In genomic region chr2:96336104-96336775, GRCh38 we compare ENCODE assay signal across 8 cellular contexts. TPM values are rescaled to one million over a fixed set of nuclear protein-coding genes. Genes with fewer than 3 reads are reported as not detected.
DNase-seq lines count a peak whose midpoint lies in the region; ATAC-seq and TF ChIP-seq lines count a peak whose summit lies in the region.

No MANE protein-coding gene starts in this region.

- peak overlapping the region; percentile 85 to 93 for H3K4me3 Mint-ChIP-seq in H9
- peak overlapping the region; percentile 94 for H3K4me3 Mint-ChIP-seq in activated CD4-positive, alpha-beta memory T cell treated with anti-CD3 and anti-CD28 coated beads for 36 hours

- no peak overlapping the region for H3K18ac ChIP-seq in H9 (ENCODE audit: insufficient read length, low read depth, low read length)

- peaks cover 14% of the 10 kb centered on the region; the same call in 1 of the 2 replicates for H3K79me2 ChIP-seq in H9 (ENCODE audit: insufficient read depth, low read length)

- no peaks in the 10 kb centered on the region for H3K4me1 ChIP-seq in H9 (ENCODE audit: insufficient read depth, low read length)
- H3K4me1 ChIP-seq in uterus = no peaks in the 10 kb centered on the region

- no peaks in the 10 kb centered on the region for H3K79me1 ChIP-seq in H9 (ENCODE audit: insufficient read depth, low read depth, low read length, poor library complexity, severe bottlenecking)

- POLR2A ChIA-PET in BJ (lab: Charles Lee) = no interaction called here
- POLR2A ChIA-PET in activated CD4-positive, alpha-beta memory T cell treated with anti-CD3 and anti-CD28 coated beads for 36 hours (lab: Charles Lee) = interaction anchor here (0.9 to 5.4 kb wide), 6 partner anchors 9 to 34 kb away, joined by 3 to 70 read pairs (median 4); partner anchors contain the start of genes ITPRIPL1 and SNRNP200

- intact Hi-C loops in activated CD4-positive, alpha-beta memory T cell treated with anti-CD3 and anti-CD28 coated beads for 36 hours (cut with micrococcal nuclease) = loop anchor here (1.0 kb wide), 1 partner anchor 15 kb away; no protein-coding TSS in a partner anchor
- intact Hi-C loops in uterus (cut with DNase I; ENCODE audit: low total_unique reads) = no loop called here

- H3K27ac ChIP-seq in H9 (ENCODE audit: insufficient read length, low read depth, low read length) = no peak overlapping the region
- H3K27ac ChIP-seq in uterus = peak overlapping the region; percentile 92 to 96

- no peak overlapping the region for H4K8ac ChIP-seq in H9 (replicated peaks; ENCODE audit: insufficient read length, low read depth, low read length)

- peak overlapping the region; percentile 85 for H3K9ac ChIP-seq in H9 (ENCODE audit: extremely low read depth, insufficient read length, low read length)

- no CpG with 5 or more reads among the region's 15 CpGs for WGBS in H9 (ENCODE audit: extremely low coverage, insufficient read length, low lambda C conversion rate)

- CTCF ChIA-PET in BJ (lab: Yijun Ruan, JAX) = interaction anchor here (0.9 to 1.4 kb wide), 3 partner anchors 9 to 22 kb away, joined by 3 to 5 read pairs (median 4); no protein-coding TSS in a partner anchor
- CTCF ChIA-PET in activated CD4-positive, alpha-beta memory T cell treated with anti-CD3 and anti-CD28 coated beads for 36 hours (lab: Charles Lee) = interaction anchor here (0.6 to 1.4 kb wide), 8 partner anchors 9 to 220 kb away, joined by 3 to 5 read pairs (median 4); partner anchors contain the start of genes ASTL and ITPRIPL1

- no peak overlapping the region for H3K4ac ChIP-seq in H9 (ENCODE audit: low read depth, low read length)

- H3K23me2 ChIP-seq in H9 (ENCODE audit: insufficient read length, low read depth, low read length, poor library complexity, severe bottlenecking) = peaks cover 6% of the 10 kb centered on the region

- peaks cover 14 to 18% of the 10 kb centered on the region in 2 experiments for H3K4me1 Mint-ChIP-seq in H9
- peaks cover 51% of the 10 kb centered on the region for H3K4me1 Mint-ChIP-seq in activated CD4-positive, alpha-beta memory T cell treated with anti-CD3 and anti-CD28 coated beads for 36 hours (ENCODE audit: low read depth)

- no peak for ATAC-seq in GM21390 (IDR thresholded peaks at IDR 0.05; ENCODE audit: unreplicated experiment)

- H4K5ac ChIP-seq in H9 (ENCODE audit: insufficient read length, low read depth, low read length) = no peak overlapping the region

- TF ChIP-seq CTCF in BJ (IDR thresholded peaks at IDR 0.05; ENCODE audit: insufficient read depth, low read depth, low read length) = no peak
- TF ChIP-seq CTCF in H9 (conservative IDR thresholded peaks at IDR 0.05) = no peak
- no peak for TF ChIP-seq CTCF in uterus (IDR thresholded peaks at IDR 0.05)

- no peak overlapping the region for H3K56ac ChIP-seq in H9 (ENCODE audit: insufficient read length, low read depth, low read length)

- no peak overlapping the region for H2AK5ac ChIP-seq in H9 (ENCODE audit: insufficient read length, low read length)

- H4K20me1 ChIP-seq in H9 (ENCODE audit: control insufficient read depth, insufficient read depth, insufficient read length) = no peaks in the 10 kb centered on the region

- no peaks in the 10 kb centered on the region for H3K27me3 Mint-ChIP-seq in H9 (ENCODE audit: low read depth)
- no peaks in the 10 kb centered on the region for H3K27me3 Mint-ChIP-seq in activated CD4-positive, alpha-beta memory T cell treated with anti-CD3 and anti-CD28 coated beads for 36 hours

- no peak overlapping the region for H2BK120ac ChIP-seq in H9 (ENCODE audit: low read depth, low read length, poor library complexity, severe bottlenecking)

- H3K27ac Mint-ChIP-seq in H9 = peak overlapping the region; percentile 24 to 96 (median 80); a peak in 5 of 7 replicates
- H3K27ac Mint-ChIP-seq in activated CD4-positive, alpha-beta memory T cell treated with anti-CD3 and anti-CD28 coated beads for 36 hours = peak overlapping the region; percentile 84

- peak overlapping the region; percentile 90 for H3K4me2 ChIP-seq in H9 (ENCODE audit: insufficient read depth, insufficient read length, low read length)

- no peak overlapping the region for H3T11ph ChIP-seq in H9 (ENCODE audit: low read length)

- H3K4me3 ChIP-seq in BJ (ENCODE audit: low read depth, low read length) (peak overlapping the region; percentile 88), uterus (peak overlapping the region; percentile 78 to 90)

- H3K23ac ChIP-seq in H9 (ENCODE audit: insufficient read length, low read depth, low read length) = no peak overlapping the region

- H2BK5ac ChIP-seq in H9 (ENCODE audit: insufficient read length, low read length) = no peak overlapping the region

- no peak overlapping the region for H2BK20ac ChIP-seq in H9 (ENCODE audit: low read depth, low read length, poor library complexity, severe bottlenecking)

- no peaks in the 10 kb centered on the region for H3K9me3 Mint-ChIP-seq in H9
- no peaks in the 10 kb centered on the region for H3K9me3 Mint-ChIP-seq in activated CD4-positive, alpha-beta memory T cell treated with anti-CD3 and anti-CD28 coated beads for 36 hours

- H3K27me3 ChIP-seq in BJ (ENCODE audit: control insufficient read depth, insufficient read depth, low read length) (no peaks in the 10 kb centered on the region), H9 (ENCODE audit: insufficient read depth, low read length) (no peaks in the 10 kb centered on the region), uterus (no peaks in the 10 kb centered on the region)

- no peak overlapping the region for H2BK12ac ChIP-seq in H9 (ENCODE audit: insufficient read length, low read depth, low read length)

- H3K36me3 ChIP-seq in BJ (ENCODE audit: control insufficient read depth, insufficient read depth, low read length) = no peaks in the 10 kb centered on the region
- H3K36me3 ChIP-seq in uterus = no peaks in the 10 kb centered on the region

- no peak for DNase-seq in BJ (ENCODE audit: low read depth)
- DNase-seq in H9 = no peak
- DNase-seq in activated CD4-positive, alpha-beta memory T cell treated with anti-CD3 and anti-CD28 coated beads for 36 hours = no peak
- peak; percentile 20 for DNase-seq in left kidney (ENCODE audit: low read depth, low spot score)
- DNase-seq in uterus = no peak
- no peak for DNase-seq in DMS79 treated with DMSO at 0.1 percent for 48 hours (lab: John Stamatoyannopoulos, UW)
- DNase-seq in NCI-H524 treated with DMSO at 0.1 percent for 48 hours (lab: John Stamatoyannopoulos, UW) = no peak

- H3K14ac ChIP-seq in H9 (ENCODE audit: insufficient read depth, low read length) = peak overlapping the region; percentile 20; the same call in 1 of the 2 replicates

- no peak for TF ChIP-seq POLR2A in uterus (IDR thresholded peaks at IDR 0.05)

- H2AFZ ChIP-seq in H9 (ENCODE audit: low read length) = no peak overlapping the region

- no peaks in the 10 kb centered on the region for H3K9me3 ChIP-seq in H9 (ENCODE audit: control insufficient read depth, low read depth, low read length)
- H3K9me3 ChIP-seq in uterus = no peaks in the 10 kb centered on the region

- H3K36me3 Mint-ChIP-seq in H9 (ENCODE audit: insufficient read depth in 1 of 3, low read depth in 3 of 3) = peaks cover 11 to 21% (median 18%) of the 10 kb centered on the region in 3 experiments
- H3K36me3 Mint-ChIP-seq in activated CD4-positive, alpha-beta memory T cell treated with anti-CD3 and anti-CD28 coated beads for 36 hours = peaks cover 28% of the 10 kb centered on the region

- H2BK15ac ChIP-seq in H9 (ENCODE audit: low read depth, low read length) = no peak overlapping the region

- no peak overlapping the region for H4K91ac ChIP-seq in H9 (ENCODE audit: insufficient read length, low read depth, low read length)

RNA-seq across cellular contexts. Expression of gene NCAPH, which starts 0.7 kb away (rescaled TPM):
- polyA plus RNA-seq in BJ (2011; rRNA removed) = 13.7 and 16.9 TPM in 2 replicates
- polyA minus RNA-seq in BJ (2011; rRNA and poly(A)+ RNA removed) = 12.8 and 18.1 TPM in 2 replicates
- total RNA-seq in H9 (2021) = 52.9 and 55.8 TPM in 2 replicates
- total RNA-seq in activated CD4-positive, alpha-beta memory T cell treated with anti-CD3 and anti-CD28 coated beads for 36 hours = 10 to 100 TPM; 96.9 to 98.8 TPM
- 1 to 10 TPM in 1 of 4 donors, under 1 TPM in 1, not detected in 2; 0.82 to 9.7 TPM for total RNA-seq in uterus

RNA-seq across cellular contexts. Expression of gene ITPRIPL1, which starts 11.1 kb away (rescaled TPM):
- 0.52 and 0.59 TPM in 2 replicates for polyA plus RNA-seq in BJ (2011; rRNA removed)
- polyA minus RNA-seq in BJ (2011; rRNA and poly(A)+ RNA removed) = 0.71 and 0.72 TPM in 2 replicates
- total RNA-seq in H9 (2021) = 16.1 and 16.3 TPM in 2 replicates
- 10 to 100 TPM; 30.2 TPM for total RNA-seq in activated CD4-positive, alpha-beta memory T cell treated with anti-CD3 and anti-CD28 coated beads for 36 hours
- 10 to 100 TPM in 1 of 4 donors, 1 to 10 TPM in 2, not detected in 1; 1.5 to 14.1 (median 7.3) TPM for total RNA-seq in uterus

RNA-seq across cellular contexts. Expression of gene SNRNP200, which starts 30.9 kb away (rescaled TPM):
- polyA plus RNA-seq in BJ (2011; rRNA removed) = 83.2 and 111 TPM in 2 replicates
- polyA minus RNA-seq in BJ (2011; rRNA and poly(A)+ RNA removed) = 175 and 201 TPM in 2 replicates
- 215 and 218 TPM in 2 replicates for total RNA-seq in H9 (2021)
- total RNA-seq in activated CD4-positive, alpha-beta memory T cell treated with anti-CD3 and anti-CD28 coated beads for 36 hours = 100 to 1,000 TPM; 165 to 175 TPM
- total RNA-seq in uterus = 100 to 1,000 TPM in 1 of 4 donors, 10 to 100 TPM in 3; 35.0 to 147 (median 65.5) TPM
